ENCODE assay signal across 9 cellular contexts in the genomic region with DNA sequence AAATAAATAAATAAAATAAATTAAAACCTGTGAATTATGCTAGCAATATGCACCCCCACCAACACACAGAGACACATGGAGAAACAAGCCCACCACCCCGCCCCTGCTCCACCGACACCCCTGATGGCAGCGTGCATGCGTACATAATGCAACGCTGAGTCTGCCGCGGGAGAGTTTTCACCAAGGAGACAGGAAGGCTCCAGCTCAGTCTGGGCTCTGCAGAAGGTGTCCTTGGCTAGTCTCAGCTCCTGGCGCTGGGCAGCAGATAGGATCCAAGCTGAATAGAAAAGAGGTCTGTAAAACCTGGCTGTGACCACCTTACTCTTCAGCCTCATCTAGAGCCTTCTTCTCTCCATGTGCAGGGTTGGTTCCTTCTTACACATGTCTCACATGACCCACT.
"Had no signal": no experiment of that assay in that cellular context is flagged by ENCODE, and none has a peak within 500 bp of the region (broad histone marks: within the 10 kb centered on the region; RNA-seq: fewer than 3 reads in every experiment).

No MANE protein-coding gene starts in this region.

- H3K27ac ChIP-seq: GM23248 had no signal

- DNase-seq: GM23248, GOT3, H7, HFFc6, IMR-90, KG1 had no signal

- H3K9me3 ChIP-seq: HAP-1 had no signal

- ATAC-seq: HCT116, K562 had no signal

- H3K9me3 Mint-ChIP-seq: HFFc6 had no signal

- H3K27ac Mint-ChIP-seq: HFFc6 had no signal

- H3K4me3 Mint-ChIP-seq: HFFc6 had no signal

- H3K36me3 ChIP-seq: HAP-1 had no signal

- H3K4me3 ChIP-seq: GM23248, HAP-1, K562 had no signal
